ENCODE assay signal across 1 cellular context in genomic region chr1:19882111-19883071, GRCh38.
TF ChIP-seq lines count a peak whose summit lies in the region.

A gene with protein sequence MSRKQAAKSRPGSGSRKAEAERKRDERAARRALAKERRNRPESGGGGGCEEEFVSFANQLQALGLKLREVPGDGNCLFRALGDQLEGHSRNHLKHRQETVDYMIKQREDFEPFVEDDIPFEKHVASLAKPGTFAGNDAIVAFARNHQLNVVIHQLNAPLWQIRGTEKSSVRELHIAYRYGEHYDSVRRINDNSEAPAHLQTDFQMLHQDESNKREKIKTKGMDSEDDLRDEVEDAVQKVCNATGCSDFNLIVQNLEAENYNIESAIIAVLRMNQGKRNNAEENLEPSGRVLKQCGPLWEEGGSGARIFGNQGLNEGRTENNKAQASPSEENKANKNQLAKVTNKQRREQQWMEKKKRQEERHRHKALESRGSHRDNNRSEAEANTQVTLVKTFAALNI (plus strand): TSS chr1:19882395. CDS start chr1:19882514, 119 bp downstream.

TF ChIP-seq in HEK293, 187 proteins besides CTCF, POLR2A, EP300 and RAD21 (continued from another document):
- TF ChIP-seq ZNF26 (tag by site-specific recombination; IDR thresholded peaks at IDR 0.05) (no peak), KLF8 (tag by site-specific recombination; IDR thresholded peaks at IDR 0.05) (peak; percentile 30; the same call in 1 of the 2 replicates), ZBTB6 (tag by site-specific recombination; IDR thresholded peaks at IDR 0.05) (0 out of 2 replicates have a peak, but pooled peaks have one; percentile 50), SETDB1 (IDR thresholded peaks at IDR 0.05; ENCODE audit: insufficient read length, low read length) (peak; percentile 14), KLF10 (tag by site-specific recombination; IDR thresholded peaks at IDR 0.05) (0 out of 2 replicates have a peak, but pooled peaks have one; percentile 56), ZNF2 (tag by site-specific recombination; IDR thresholded peaks at IDR 0.05) (peak; percentile 71; the same call in 1 of the 2 replicates), ZNF416 (tag by site-specific recombination; IDR thresholded peaks at IDR 0.05) (no peak), ZNF549 (tag by site-specific recombination; IDR thresholded peaks at IDR 0.05) (no peak), TRIM28 (IDR thresholded peaks at IDR 0.05; ENCODE audit: borderline replicate concordance, low read length) (peak; percentile 67; the same call in 1 of the 2 replicates), ZNF510 (tag by site-specific recombination; IDR thresholded peaks at IDR 0.05; ENCODE audit: insufficient replicate concordance) (no peak), ZNF221 (tag by site-specific recombination; IDR thresholded peaks at IDR 0.05; ENCODE audit: borderline replicate concordance) (no peak), ZNF660 (tag by site-specific recombination; IDR thresholded peaks at IDR 0.05) (peak; percentile 86)
- TF ChIP-seq, protein P1, sequence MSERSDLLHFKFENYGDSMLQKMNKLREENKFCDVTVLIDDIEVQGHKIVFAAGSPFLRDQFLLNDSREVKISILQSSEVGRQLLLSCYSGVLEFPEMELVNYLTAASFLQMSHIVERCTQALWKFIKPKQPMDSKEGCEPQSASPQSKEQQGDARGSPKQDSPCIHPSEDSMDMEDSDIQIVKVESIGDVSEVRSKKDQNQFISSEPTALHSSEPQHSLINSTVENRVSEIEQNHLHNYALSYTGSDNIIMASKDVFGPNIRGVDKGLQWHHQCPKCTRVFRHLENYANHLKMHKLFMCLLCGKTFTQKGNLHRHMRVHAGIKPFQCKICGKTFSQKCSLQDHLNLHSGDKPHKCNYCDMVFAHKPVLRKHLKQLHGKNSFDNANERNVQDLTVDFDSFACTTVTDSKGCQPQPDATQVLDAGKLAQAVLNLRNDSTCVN (tag by site-specific recombination; optimal IDR thresholded peaks at IDR 0.05) = peak; percentile 71
